ENCODE assay signal across 8 cellular contexts in the genomic region with DNA sequence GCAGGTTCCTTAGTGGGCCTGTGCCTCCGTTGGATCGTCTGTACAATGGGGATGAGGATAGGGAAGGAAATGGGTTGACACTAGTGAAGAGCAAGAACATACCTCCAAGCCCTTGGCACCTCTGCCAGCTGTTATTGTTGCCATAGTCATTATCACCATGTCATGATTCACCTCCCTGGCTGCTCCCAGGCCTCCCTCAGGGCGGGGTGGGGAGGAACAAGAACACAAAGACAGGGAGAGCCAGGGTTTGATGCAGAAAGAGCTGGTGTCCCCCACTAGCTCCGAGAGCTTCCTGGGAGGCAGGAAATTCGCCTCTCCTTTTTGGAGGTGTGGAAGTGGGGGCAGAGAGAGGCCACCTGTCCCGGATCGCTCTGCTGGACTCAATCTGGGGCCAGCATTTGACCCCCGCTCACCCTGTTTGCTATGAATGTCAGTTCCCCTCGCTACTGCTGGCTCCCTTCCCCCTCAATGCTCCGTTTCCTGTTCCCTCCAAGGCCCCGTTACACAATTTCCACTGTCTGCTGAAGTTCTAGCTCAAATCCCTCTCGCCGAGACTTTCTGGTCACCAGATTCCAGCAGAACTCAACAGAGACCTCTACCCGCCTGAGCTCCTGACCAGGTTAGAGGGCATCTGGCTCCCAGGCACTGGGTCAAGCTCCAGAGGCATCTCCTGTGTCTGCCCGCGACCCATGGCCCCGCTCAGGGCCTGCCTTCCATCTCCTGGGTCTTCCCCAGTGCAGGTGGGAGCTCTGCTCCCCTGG. TPM values are rescaled to one million over a fixed set of nuclear protein-coding genes. Genes with fewer than 3 reads are reported as not detected.
DNase-seq lines count a peak whose midpoint lies in the region; ATAC-seq and TF ChIP-seq lines count a peak whose summit lies in the region.

No MANE protein-coding gene starts in this region.

- peak overlapping the region; percentile 8 for H3K4me3 ChIP-seq in AG04449 (ENCODE audit: low read depth, low read length)
- H3K4me3 ChIP-seq in coronary artery: peak overlapping the region; percentile 50
- peak overlapping the region in 1 of 2 donors; percentile 20 for H3K4me3 ChIP-seq in mucosa of rectum (ENCODE audit: low read length in 2 of 2)

- TF ChIP-seq CTCF in AG04449 (IDR thresholded peaks at IDR 0.05; ENCODE audit: insufficient read depth, low read length, missing control alignments): no peak
- TF ChIP-seq CTCF in coronary artery (IDR thresholded peaks at IDR 0.05): no peak

- POLR2A ChIA-PET in AG04449 (lab: Yijun Ruan, JAX): interaction anchor here (0.7 to 1.7 kb wide), 3 partner anchors 11 to 419 kb away, joined by 3 to 5 read pairs (median 4); no protein-coding TSS in a partner anchor
- POLR2A ChIA-PET in activated CD4-positive, alpha-beta memory T cell treated with anti-CD3 and anti-CD28 coated beads for 36 hours (lab: Charles Lee): no interaction called here

- ATAC-seq in natural killer cell treated with Interleukin-12 subunit alpha and Interleukin-12 subunit beta and Interleukin-15 and Interleukin-18, amount 100 ng/mL, for 72 hours: no peak
- no peak for ATAC-seq in HG03432 (IDR thresholded peaks at IDR 0.05; ENCODE audit: unreplicated experiment)

- CTCF ChIA-PET in AG04449 (lab: Yijun Ruan, JAX): interaction anchor here (1.0 to 1.8 kb wide), 4 partner anchors 11 to 117 kb away, joined by 3 to 6 read pairs (median 4); no protein-coding TSS in a partner anchor
- CTCF ChIA-PET in activated CD4-positive, alpha-beta memory T cell treated with anti-CD3 and anti-CD28 coated beads for 36 hours (lab: Charles Lee): interaction anchor here (0.8 to 1.2 kb wide), 2 partner anchors 12 to 50 kb away, joined by 3 read pairs; no protein-coding TSS in a partner anchor

- no peaks in the 10 kb centered on the region for H3K9me3 ChIP-seq in mucosa of rectum (ENCODE audit: control insufficient read depth in 2 of 2, low read length in 2 of 2)

- no peak overlapping the region for H3K4me3 Mint-ChIP-seq in activated CD4-positive, alpha-beta memory T cell treated with anti-CD3 and anti-CD28 coated beads for 36 hours
- H3K4me3 Mint-ChIP-seq in natural killer cell treated with Interleukin-12 subunit alpha and Interleukin-12 subunit beta and Interleukin-15 and Interleukin-18, amount 100 ng/mL, for 72 hours: no peak overlapping the region

- intact Hi-C loops in activated CD4-positive, alpha-beta memory T cell treated with anti-CD3 and anti-CD28 coated beads for 36 hours (cut with micrococcal nuclease): no loop called here

- no peaks in the 10 kb centered on the region for H3K36me3 ChIP-seq in mucosa of rectum (ENCODE audit: control insufficient read depth in 2 of 2, insufficient read depth in 2 of 2, low read length in 2 of 2)

- H3K9me3 Mint-ChIP-seq in activated CD4-positive, alpha-beta memory T cell treated with anti-CD3 and anti-CD28 coated beads for 36 hours: no peaks in the 10 kb centered on the region
- no peaks in the 10 kb centered on the region for H3K9me3 Mint-ChIP-seq in natural killer cell treated with Interleukin-12 subunit alpha and Interleukin-12 subunit beta and Interleukin-15 and Interleukin-18, amount 100 ng/mL, for 72 hours

- H3K36me3 Mint-ChIP-seq in activated CD4-positive, alpha-beta memory T cell treated with anti-CD3 and anti-CD28 coated beads for 36 hours: no peaks in the 10 kb centered on the region
- H3K36me3 Mint-ChIP-seq in natural killer cell treated with Interleukin-12 subunit alpha and Interleukin-12 subunit beta and Interleukin-15 and Interleukin-18, amount 100 ng/mL, for 72 hours: no peaks in the 10 kb centered on the region

- no peak overlapping the region for H3K27ac Mint-ChIP-seq in activated CD4-positive, alpha-beta memory T cell treated with anti-CD3 and anti-CD28 coated beads for 36 hours
- H3K27ac Mint-ChIP-seq in natural killer cell treated with Interleukin-12 subunit alpha and Interleukin-12 subunit beta and Interleukin-15 and Interleukin-18, amount 100 ng/mL, for 72 hours: no peak overlapping the region

- peak overlapping the region; percentile 44 to 52 for H3K9ac ChIP-seq in mucosa of rectum (ENCODE audit: low read depth in 1 of 2, low read length in 2 of 2)

- H3K27me3 ChIP-seq in mucosa of rectum (ENCODE audit: control insufficient read depth in 2 of 2, insufficient read depth in 2 of 2, low read length in 2 of 2): no peaks in the 10 kb centered on the region

- H3K27me3 Mint-ChIP-seq in activated CD4-positive, alpha-beta memory T cell treated with anti-CD3 and anti-CD28 coated beads for 36 hours: peaks cover 1% of the 10 kb centered on the region
- peaks cover 5 to 7% of the 10 kb centered on the region in 2 donors for H3K27me3 Mint-ChIP-seq in natural killer cell treated with Interleukin-12 subunit alpha and Interleukin-12 subunit beta and Interleukin-15 and Interleukin-18, amount 100 ng/mL, for 72 hours

- H3K4me1 ChIP-seq in mucosa of rectum (ENCODE audit: control insufficient read depth in 2 of 2, insufficient read depth in 2 of 2, low read length in 2 of 2): peaks cover 16 to 17% of the 10 kb centered on the region in 2 donors

- DNase-seq in AG04449 (ENCODE audit: low read depth, low spot score) (no peak), NCI-H226 (peak; percentile 89), coronary artery (ENCODE audit: low spot score) (no peak), foreskin melanocyte (no peak)
- no peak for DNase-seq in activated CD4-positive, alpha-beta memory T cell treated with anti-CD3 and anti-CD28 coated beads for 36 hours
- no peak for DNase-seq in natural killer cell treated with Interleukin-12 subunit alpha and Interleukin-12 subunit beta and Interleukin-15 and Interleukin-18, amount 100 ng/mL, for 72 hours (ENCODE audit: low spot score)

- H3K27ac ChIP-seq in coronary artery: peak overlapping the region; percentile 27 to 91
- peak overlapping the region; percentile 61 to 74 for H3K27ac ChIP-seq in mucosa of rectum (ENCODE audit: low read depth in 2 of 2, low read length in 2 of 2)

- H3K4me1 Mint-ChIP-seq in activated CD4-positive, alpha-beta memory T cell treated with anti-CD3 and anti-CD28 coated beads for 36 hours (ENCODE audit: low read depth): no peaks in the 10 kb centered on the region
- no peaks in the 10 kb centered on the region for H3K4me1 Mint-ChIP-seq in natural killer cell treated with Interleukin-12 subunit alpha and Interleukin-12 subunit beta and Interleukin-15 and Interleukin-18, amount 100 ng/mL, for 72 hours (ENCODE audit: low read depth in 2 of 2)

RNA-seq across cellular contexts. Expression of a gene that starts 9.1 kb away (rescaled TPM):
- 1 to 10 TPM; 1.1 TPM for total RNA-seq in activated CD4-positive, alpha-beta memory T cell treated with anti-CD3 and anti-CD28 coated beads for 36 hours
- total RNA-seq in natural killer cell treated with Interleukin-12 subunit alpha and Interleukin-12 subunit beta and Interleukin-15 and Interleukin-18, amount 100 ng/mL, for 72 hours: under 1 TPM in 1 of 2 donors, not detected in 1; 0.43 TPM

RNA-seq across cellular contexts. Expression of a gene that starts 13.1 kb away (rescaled TPM):
- not detected for total RNA-seq in activated CD4-positive, alpha-beta memory T cell treated with anti-CD3 and anti-CD28 coated beads for 36 hours
- total RNA-seq in natural killer cell treated with Interleukin-12 subunit alpha and Interleukin-12 subunit beta and Interleukin-15 and Interleukin-18, amount 100 ng/mL, for 72 hours: not detected
